ENCODE assay signal across 19 cellular contexts in genomic region chr6:162785632-162786242, GRCh38. TPM values are rescaled to one million over a fixed set of nuclear protein-coding genes. Genes with fewer than 3 reads are reported as not detected.
DNase-seq lines count a peak whose midpoint lies in the region; ATAC-seq and TF ChIP-seq lines count a peak whose summit lies in the region.
"Had no signal": no experiment of that assay in that cellular context is flagged by ENCODE, and none has a peak within 500 bp of the region (broad histone marks: within the 10 kb centered on the region; RNA-seq: fewer than 3 reads in every experiment).

No MANE protein-coding gene starts in this region.

- WGBS in trophoblast cell (ENCODE audit: extremely low coverage, insufficient coverage, insufficient read length): no CpG with 5 or more reads among the region's 8 CpGs
- 92% methylated on average over 6 of the region's 8 CpGs; no CpG with 5 or more reads in 1 of the 2 donors for WGBS in gastroesophageal sphincter (ENCODE audit: low coverage in 1 of 2), 2 donors

- H3K9me3 Mint-ChIP-seq in GM23338: peaks cover 11% of the 10 kb centered on the region

- H3K4me1 ChIP-seq in GM23338 (ENCODE audit: insufficient read depth) (no peaks in the 10 kb centered on the region), left ventricle myocardium inferior (no peaks in the 10 kb centered on the region), trophoblast cell (ENCODE audit: control insufficient read depth in 1 of 2, insufficient read depth in 2 of 2, low read length in 2 of 2) (peaks cover 0 to 2% of the 10 kb centered on the region in 2 experiments), gastroesophageal sphincter (no peaks in the 10 kb centered on the region)

- no peaks in the 10 kb centered on the region; the same call in 2 of the 3 replicates for H3K36me3 Mint-ChIP-seq in GM23338 (ENCODE audit: low read depth)
- H3K36me3 Mint-ChIP-seq: CD8-positive, alpha-beta memory T cell had no signal

- peak; percentile 6 for DNase-seq in GM23338 (ENCODE audit: low spot score)
- DNase-seq in astrocyte of the hippocampus (ENCODE audit: low read depth, low spot score): peak; percentile 14
- DNase-seq in left ventricle myocardium inferior: peak; percentile 18
- DNase-seq in trophoblast cell: no peak
- DNase-seq in HuH-7.5 (ENCODE audit: low spot score): no peak
- DNase-seq in NCI-H2227 treated with DMSO at 0.1 percent for 48 hours (lab: John Stamatoyannopoulos, UW): no peak
- DNase-seq: CD8-positive, alpha-beta memory T cell; DMS79; H7; MV-4-11; NCI-H1417; NCI-H187 treated with DMSO at 0.1 percent for 48 hours; NCI-H446; NK-92 treated with Interleukin-12 subunit alpha and Interleukin-12 subunit beta, amount 100 ng/mL, for 24 hours; SIG-M5 had no signal

- no peak overlapping the region for H3K4me2 ChIP-seq in GM23338
- H3K4me2 ChIP-seq in trophoblast cell (ENCODE audit: low read length): no peak overlapping the region

- H3K36me3 ChIP-seq in GM23338 (ENCODE audit: insufficient read depth): no peaks in the 10 kb centered on the region
- no peaks in the 10 kb centered on the region for H3K36me3 ChIP-seq in left ventricle myocardium inferior
- H3K36me3 ChIP-seq in trophoblast cell (ENCODE audit: control insufficient read depth in 1 of 2, insufficient read depth in 2 of 2, low read length in 2 of 2): no peaks in the 10 kb centered on the region
- H3K36me3 ChIP-seq in gastroesophageal sphincter: no peaks in the 10 kb centered on the region
- H3K36me3 ChIP-seq: BLaER1 treated with 17β-estradiol and CSF1 and Interleukin-3, amounts not matched to agents 10 nM and 100 nM had no signal

- no peak overlapping the region for H2BK5ac ChIP-seq in trophoblast cell (ENCODE audit: low read depth, low read length, poor library complexity)

- H3K9me3 ChIP-seq in left ventricle myocardium inferior (replicated peaks): peaks cover 34% of the 10 kb centered on the region
- H3K9me3 ChIP-seq in trophoblast cell (ENCODE audit: insufficient read depth, low read depth, low read length): no peaks in the 10 kb centered on the region
- peaks cover 0 to 24% (median 0%) of the 10 kb centered on the region in 3 donors for H3K9me3 ChIP-seq in gastroesophageal sphincter

- no peak overlapping the region for H3K18ac ChIP-seq in trophoblast cell (ENCODE audit: low read length)

- H3K27ac Mint-ChIP-seq in GM23338: no peak overlapping the region
- H3K27ac Mint-ChIP-seq: CD8-positive, alpha-beta memory T cell had no signal

- H4K20me1 ChIP-seq in GM23338 (replicated peaks; ENCODE audit: insufficient read depth): no peaks in the 10 kb centered on the region
- H4K20me1 ChIP-seq: BLaER1 treated with 17β-estradiol and CSF1 and Interleukin-3, amounts not matched to agents 10 nM and 100 nM had no signal

- no peaks in the 10 kb centered on the region for H3K79me1 ChIP-seq in trophoblast cell (ENCODE audit: low read length)

- no peak overlapping the region for H2BK120ac ChIP-seq in trophoblast cell (ENCODE audit: insufficient read depth, low read length, poor library complexity)

- no peak overlapping the region for H4K8ac ChIP-seq in trophoblast cell (ENCODE audit: low read depth, low read length)

- no peak for TF ChIP-seq POLR2A in gastroesophageal sphincter (IDR thresholded peaks at IDR 0.05)

- no peak overlapping the region for H4K12ac ChIP-seq in trophoblast cell (ENCODE audit: low read depth, low read length)

- H2AFZ ChIP-seq in GM23338: no peak overlapping the region
- H2AFZ ChIP-seq in trophoblast cell (ENCODE audit: insufficient read depth, low read length, poor library complexity): no peak overlapping the region

- H3F3A ChIP-seq in GM23338 (replicated peaks; ENCODE audit: low read depth): no peaks in the 10 kb centered on the region

- no peak overlapping the region for H3K4me3 Mint-ChIP-seq in GM23338
- H3K4me3 Mint-ChIP-seq: CD8-positive, alpha-beta memory T cell had no signal

- no peak overlapping the region for H4K91ac ChIP-seq in trophoblast cell (ENCODE audit: low read depth, low read length)

- H3K27me3 ChIP-seq in GM23338 (ENCODE audit: insufficient read depth): no peaks in the 10 kb centered on the region
- H3K27me3 ChIP-seq in left ventricle myocardium inferior (ENCODE audit: low read depth): no peaks in the 10 kb centered on the region
- H3K27me3 ChIP-seq in trophoblast cell (ENCODE audit: insufficient read depth, low read length): no peaks in the 10 kb centered on the region
- no peaks in the 10 kb centered on the region for H3K27me3 ChIP-seq in gastroesophageal sphincter
- H3K27me3 ChIP-seq: BLaER1 treated with 17β-estradiol and CSF1 and Interleukin-3, amounts not matched to agents 10 nM and 100 nM had no signal

- H2BK12ac ChIP-seq in trophoblast cell (ENCODE audit: low read length): no peak overlapping the region

- no peak overlapping the region for H3K4ac ChIP-seq in trophoblast cell (ENCODE audit: low read depth, low read length)

- no peaks in the 10 kb centered on the region for H3K27me3 Mint-ChIP-seq in GM23338 (ENCODE audit: insufficient read depth, low read depth, poor library complexity)
- H3K27me3 Mint-ChIP-seq: CD8-positive, alpha-beta memory T cell had no signal

- H3K4me3 ChIP-seq in GM23338: no peak overlapping the region
- no peak overlapping the region for H3K4me3 ChIP-seq in left ventricle myocardium inferior
- peak overlapping the region; percentile 28 for H3K4me3 ChIP-seq in trophoblast cell (ENCODE audit: low read depth, low read length)
- H3K4me3 ChIP-seq in gastroesophageal sphincter: no peak overlapping the region
- H3K4me3 ChIP-seq: BLaER1 treated with 17β-estradiol and CSF1 and Interleukin-3, amounts not matched to agents 10 nM and 100 nM; K562 had no signal

- no peak overlapping the region for H3K23ac ChIP-seq in trophoblast cell (ENCODE audit: low read length)

- H3K9ac ChIP-seq in trophoblast cell (ENCODE audit: low read length): no peak overlapping the region
- H3K9ac ChIP-seq: BLaER1 treated with 17β-estradiol and CSF1 and Interleukin-3, amounts not matched to agents 10 nM and 100 nM had no signal

- ATAC-seq in GM23338 (no peak), gastroesophageal sphincter (no peak)
- ATAC-seq: K562 had no signal

- no peaks in the 10 kb centered on the region for H3K4me1 Mint-ChIP-seq in GM23338
- H3K4me1 Mint-ChIP-seq: CD8-positive, alpha-beta memory T cell had no signal

- TF ChIP-seq EP300 in gastroesophageal sphincter (IDR thresholded peaks at IDR 0.05): no peak

- no peak overlapping the region for H2AK5ac ChIP-seq in trophoblast cell (ENCODE audit: low read length)

- TF ChIP-seq CTCF in GM23338 (conservative IDR thresholded peaks at IDR 0.05; ENCODE audit: low read depth in 2 of 2) (no peak), left ventricle myocardium inferior (IDR thresholded peaks at IDR 0.05; ENCODE audit: borderline replicate concordance) (no peak), gastroesophageal sphincter (IDR thresholded peaks at IDR 0.05) (no peak)

- no peaks in the 10 kb centered on the region for H3K9me2 ChIP-seq in GM23338 (ENCODE audit: insufficient read depth)

- H3K27ac ChIP-seq in GM23338 (ENCODE audit: low read depth) (no peak overlapping the region), left ventricle myocardium inferior (replicated peaks) (no peak overlapping the region), trophoblast cell (ENCODE audit: low read depth, low read length) (no peak overlapping the region), gastroesophageal sphincter (no peak overlapping the region)
- H3K27ac ChIP-seq: BLaER1 treated with 17β-estradiol and CSF1 and Interleukin-3, amounts not matched to agents 10 nM and 100 nM had no signal

- H3K79me2 ChIP-seq in GM23338 (replicated peaks; ENCODE audit: insufficient read depth): no peaks in the 10 kb centered on the region
- H3K79me2 ChIP-seq in trophoblast cell (ENCODE audit: control insufficient read depth, insufficient read depth, low read length, poor library complexity): no peaks in the 10 kb centered on the region

- no peak overlapping the region for H3K14ac ChIP-seq in trophoblast cell (ENCODE audit: low read length)

- intact Hi-C loops in left ventricle myocardium inferior (cut with micrococcal nuclease): no loop called here

TF ChIP-seq in GM23338, 12 proteins besides CTCF, POLR2A, EP300 and RAD21 (continues in another document):
- no peak for TF ChIP-seq ETS1 (IDR thresholded peaks at IDR 0.05)

RNA-seq across cellular contexts. Expression of gene PACRG, which starts 58.0 kb away (rescaled TPM):
- total RNA-seq in GM23338 (2014; rRNA removed; shearing (Covaris generic)): 0.17 and 1.7 TPM in 2 replicates
- polyA plus RNA-seq in GM23338 (2016; fragmentation: Nextera tagmentation; extraction: Ambion mirVana): 0.52 and 0.68 TPM in 2 replicates
- total RNA-seq in left ventricle myocardium inferior (10.5 TPM), gastroesophageal sphincter (1 to 10 TPM in 2 of 4 donors, not detected in 2; 1.0 to 7.0 TPM)
- polyA plus RNA-seq in trophoblast cell (2013): 0.08 and 0.18 TPM in 2 replicates
- total RNA-seq: CD8-positive, alpha-beta memory T cell; K562; OCI-LY7 had no signal
- polyA plus RNA-seq: CD8-positive, alpha-beta memory T cell had no signal

RNA-seq across cellular contexts. Expression of gene PRKN, which starts 58.2 kb away (rescaled TPM):
- 0.10 and 0.39 TPM in 2 replicates for total RNA-seq in GM23338 (2014; rRNA removed; shearing (Covaris generic))
- 0.64 and 0.84 TPM in 2 replicates for polyA plus RNA-seq in GM23338 (2016; fragmentation: Nextera tagmentation; extraction: Ambion mirVana)
- total RNA-seq in left ventricle myocardium inferior (25.5 TPM), gastroesophageal sphincter (10 to 100 TPM in 3 of 4 donors, 1 to 10 TPM in 1; 8.4 to 58.6 (median 25.8) TPM)
- polyA plus RNA-seq in trophoblast cell (2013): 0.71 and 0.97 TPM in 2 replicates

Comparison
In these comparisons a context has a peak if more than half of its experiments do, and no peak if none do; other contexts are left out.
1. DNase-seq: peak in GM23338 (single experiment), astrocyte of the hippocampus (single experiment) and left ventricle myocardium inferior (single experiment); none in trophoblast cell (0 of 2), HuH-7.5 (single experiment) and NCI-H2227 treated with DMSO at 0.1 percent for 48 hours (single experiment).